In the genomic region with DNA sequence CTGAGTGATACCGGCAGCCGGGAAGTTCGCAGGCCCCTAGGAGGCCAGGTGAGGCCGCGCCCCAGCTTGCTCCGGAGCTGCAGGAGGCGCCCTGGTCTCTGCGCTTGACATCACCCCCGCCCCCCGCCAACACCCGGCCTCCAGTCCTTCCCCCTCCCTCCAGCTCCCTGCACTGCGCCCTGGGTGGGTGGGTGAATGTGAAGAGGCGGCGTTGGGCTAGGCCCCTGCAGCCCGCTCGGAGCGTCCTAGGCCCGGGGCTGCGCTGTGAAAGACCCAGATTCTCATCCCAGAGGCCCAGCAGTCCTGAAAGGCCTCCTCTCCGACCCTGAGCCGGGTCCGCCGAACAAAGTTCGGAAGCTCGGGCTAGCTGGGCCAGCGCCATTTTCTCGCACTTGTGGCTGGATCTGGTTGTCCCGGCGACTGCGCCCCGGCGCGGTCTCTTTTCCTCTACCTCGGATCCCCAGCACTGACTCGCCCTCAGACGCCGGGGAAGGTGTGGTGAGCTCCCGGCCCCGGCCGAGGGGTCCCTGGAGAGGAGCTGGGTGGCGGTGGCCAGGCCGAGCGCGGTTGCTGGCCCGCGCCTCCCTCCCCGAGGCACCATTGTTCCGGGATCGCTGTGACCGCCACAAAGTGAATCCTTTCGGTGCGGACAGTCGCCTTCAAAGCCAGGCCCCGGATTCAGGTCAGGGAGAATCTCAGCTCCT, we compare ENCODE assay signal across 11 cellular contexts. TPM values are rescaled to one million over a fixed set of nuclear protein-coding genes. Genes with fewer than 3 reads are reported as not detected.
A peak's percentile ranks its signal among the peaks of the same experiment; 100 is the strongest.
DNase-seq lines count a peak whose midpoint lies in the region; ATAC-seq and TF ChIP-seq lines count a peak whose summit lies in the region.
"Had no signal": no experiment of that assay in that cellular context is flagged by ENCODE, and none has a peak within 500 bp of the region (broad histone marks: within the 10 kb centered on the region; RNA-seq: fewer than 3 reads in every experiment).

No MANE protein-coding gene starts in this region.

- H3K9ac ChIP-seq in neural progenitor cell = no peak overlapping the region

- H3K27ac Mint-ChIP-seq in neural progenitor cell = peak overlapping the region; percentile 100
- no peak overlapping the region for H3K27ac Mint-ChIP-seq in activated T-cell treated with anti-CD3 and anti-CD28 coated beads, Interleukin-2, amount 50 U/mL, for 24 hours
- no peak overlapping the region for H3K27ac Mint-ChIP-seq in activated naive CD8-positive, alpha-beta T cell treated with anti-CD3 and anti-CD28 coated beads, Interleukin-2, amount 50 U/mL, for 24 hours

- DNase-seq in A673 (ENCODE audit: low spot score) (no peak), MG63 (peak; percentile 93), esophagus squamous epithelium (lab: John Stamatoyannopoulos, UW) (no peak), neural progenitor cell (ENCODE audit: low spot score) (peak; percentile 79), GM19238 (ENCODE audit: insufficient read length, low spot score) (no peak), amniotic stem cell (lab: John Stamatoyannopoulos, UW) (no peak)
- no peak for DNase-seq in activated T-cell treated with anti-CD3 and anti-CD28 coated beads, Interleukin-2, amount 50 U/mL, for 24 hours
- no peak for DNase-seq in activated naive CD8-positive, alpha-beta T cell treated with anti-CD3 and anti-CD28 coated beads, Interleukin-2, amount 50 U/mL, for 24 hours
- DNase-seq: stimulated activated CD4-positive, alpha-beta T cell treated with anti-CD3 and anti-CD28 coated beads, Interleukin-1b, Interleukin-23, amount 100 ng/mL, for 48 hours had no signal

- H3K79me2 ChIP-seq in neural progenitor cell (ENCODE audit: low read depth) = no peaks in the 10 kb centered on the region

- H3K4me3 ChIP-seq in A673 (ENCODE audit: low read depth, low read length, poor library complexity, severe bottlenecking) (peak overlapping the region; percentile 40), MG63 (peak overlapping the region; percentile 83), esophagus squamous epithelium (peak overlapping the region in 3 of 4 donors; percentile 14 to 57 (median 41)), neural progenitor cell (peak overlapping the region; percentile 60)

- H3F3A ChIP-seq in neural progenitor cell (ENCODE audit: low read depth) = peaks cover 73% of the 10 kb centered on the region

- H3K36me3 ChIP-seq in A673 (ENCODE audit: insufficient read depth, low read length, poor library complexity, severe bottlenecking) (no peaks in the 10 kb centered on the region), MG63 (peaks cover 27% of the 10 kb centered on the region), esophagus squamous epithelium (no peaks in the 10 kb centered on the region), neural progenitor cell (no peaks in the 10 kb centered on the region)

- H3K4me1 ChIP-seq in A673 (ENCODE audit: insufficient read depth, low read length, poor library complexity, severe bottlenecking) (peaks cover 3% of the 10 kb centered on the region), esophagus squamous epithelium (peaks cover 17 to 66% (median 18%) of the 10 kb centered on the region in 3 donors), neural progenitor cell (peaks cover 70% of the 10 kb centered on the region)

- CTCF ChIA-PET in A673 (lab: Charles Lee) = interaction anchor here (0.8 kb wide), 1 partner anchor 223 kb away, joined by 3 read pairs; no protein-coding TSS in a partner anchor

- no peak overlapping the region for H3K27ac ChIP-seq in A673 (ENCODE audit: low read depth, low read length, poor library complexity, severe bottlenecking)
- H3K27ac ChIP-seq in esophagus squamous epithelium = no peak overlapping the region
- H3K27ac ChIP-seq in neural progenitor cell = no peak overlapping the region
- H3K27ac ChIP-seq: epithelial cell of prostate had no signal

- H3K9me3 ChIP-seq in A673 (ENCODE audit: low read depth, low read length, poor library complexity, severe bottlenecking) (no peaks in the 10 kb centered on the region), MG63 (no peaks in the 10 kb centered on the region), esophagus squamous epithelium (peaks cover 0 to 19% (median 8%) of the 10 kb centered on the region in 3 donors), neural progenitor cell (ENCODE audit: low read depth) (no peaks in the 10 kb centered on the region)

- peaks cover 39% of the 10 kb centered on the region for H3K36me3 Mint-ChIP-seq in neural progenitor cell
- H3K36me3 Mint-ChIP-seq in activated T-cell treated with anti-CD3 and anti-CD28 coated beads, Interleukin-2, amount 50 U/mL, for 24 hours (ENCODE audit: low read depth) = no peaks in the 10 kb centered on the region
- H3K36me3 Mint-ChIP-seq in activated naive CD8-positive, alpha-beta T cell treated with anti-CD3 and anti-CD28 coated beads, Interleukin-2, amount 50 U/mL, for 24 hours (ENCODE audit: low read depth) = peaks cover 12% of the 10 kb centered on the region

- no peak for ATAC-seq in activated naive CD8-positive, alpha-beta T cell treated with anti-CD3 and anti-CD28 coated beads, Interleukin-2, amount 50 U/mL, for 24 hours

- intact Hi-C loops in A673 (cut with micrococcal nuclease; ENCODE audit: unreplicated experiment) (no loop called here), esophagus squamous epithelium (cut with DNase I) (no loop called here)

- peak overlapping the region; percentile 91 for H3K4me3 Mint-ChIP-seq in neural progenitor cell
- no peak overlapping the region for H3K4me3 Mint-ChIP-seq in activated T-cell treated with anti-CD3 and anti-CD28 coated beads, Interleukin-2, amount 50 U/mL, for 24 hours
- H3K4me3 Mint-ChIP-seq in activated naive CD8-positive, alpha-beta T cell treated with anti-CD3 and anti-CD28 coated beads, Interleukin-2, amount 50 U/mL, for 24 hours = no peak overlapping the region

- POLR2A ChIA-PET in A673 (lab: Charles Lee; ENCODE audit: low non-redundant PET) = no interaction called here

- H3K27me3 ChIP-seq in A673 (replicated peaks; ENCODE audit: insufficient read depth, low read depth, low read length, poor library complexity) = peaks cover 95% of the 10 kb centered on the region
- H3K27me3 ChIP-seq in MG63 = no peaks in the 10 kb centered on the region
- H3K27me3 ChIP-seq in esophagus squamous epithelium = peaks cover 15 to 100% (median 76%) of the 10 kb centered on the region in 4 donors
- peaks cover 100% of the 10 kb centered on the region for H3K27me3 ChIP-seq in neural progenitor cell

- peaks cover 72% of the 10 kb centered on the region for H4K20me1 ChIP-seq in neural progenitor cell (ENCODE audit: low read depth)

- H3K27me3 Mint-ChIP-seq in neural progenitor cell (ENCODE audit: insufficient read depth, low read depth) = peaks cover 37% of the 10 kb centered on the region
- peaks cover 96% of the 10 kb centered on the region for H3K27me3 Mint-ChIP-seq in activated T-cell treated with anti-CD3 and anti-CD28 coated beads, Interleukin-2, amount 50 U/mL, for 24 hours
- peaks cover 83% of the 10 kb centered on the region for H3K27me3 Mint-ChIP-seq in activated naive CD8-positive, alpha-beta T cell treated with anti-CD3 and anti-CD28 coated beads, Interleukin-2, amount 50 U/mL, for 24 hours

- TF ChIP-seq POLR2A in esophagus squamous epithelium (IDR thresholded peaks at IDR 0.05) = no peak

- peak overlapping the region; percentile 95 for H2AFZ ChIP-seq in neural progenitor cell (replicated peaks)

- peaks cover 76% of the 10 kb centered on the region for H3K4me1 Mint-ChIP-seq in neural progenitor cell
- H3K4me1 Mint-ChIP-seq in activated T-cell treated with anti-CD3 and anti-CD28 coated beads, Interleukin-2, amount 50 U/mL, for 24 hours (ENCODE audit: low read depth) = no peaks in the 10 kb centered on the region
- peaks cover 2% of the 10 kb centered on the region for H3K4me1 Mint-ChIP-seq in activated naive CD8-positive, alpha-beta T cell treated with anti-CD3 and anti-CD28 coated beads, Interleukin-2, amount 50 U/mL, for 24 hours

- H3K4me2 ChIP-seq in neural progenitor cell = peak overlapping the region; percentile 94

- H3K9me3 Mint-ChIP-seq in neural progenitor cell = peaks cover 9% of the 10 kb centered on the region
- peaks cover 5% of the 10 kb centered on the region for H3K9me3 Mint-ChIP-seq in activated T-cell treated with anti-CD3 and anti-CD28 coated beads, Interleukin-2, amount 50 U/mL, for 24 hours
- H3K9me3 Mint-ChIP-seq in activated naive CD8-positive, alpha-beta T cell treated with anti-CD3 and anti-CD28 coated beads, Interleukin-2, amount 50 U/mL, for 24 hours = peaks cover 9% of the 10 kb centered on the region

- BruUV-seq in A673 (replicated peaks; lab: Mats Ljungman, UMichigan) = no TSS peak

- TF ChIP-seq CTCF in A673 (conservative IDR thresholded peaks at IDR 0.05; ENCODE audit: low read depth, low read length) (no peak), esophagus squamous epithelium (IDR thresholded peaks at IDR 0.05) (no peak), neural progenitor cell (IDR thresholded peaks at IDR 0.05) (no peak)

- 0 to 21% methylated on average over 2 to 20 of the region's 54 CpGs for WGBS in esophagus squamous epithelium, 2 donors

RNA-seq across cellular contexts. Expression of a gene that starts 12.9 kb away (rescaled TPM):
- total RNA-seq in A673 (2021) (0.39 and 0.47 TPM in 2 replicates), esophagus squamous epithelium (not detected), neural progenitor cell (ENCODE audit: low replicate concordance) (0.25 and 0.64 TPM in 2 replicates)
- total RNA-seq in MG63 (2014; rRNA removed; shearing (Covaris generic); ENCODE audit: low replicate concordance) = 1.5 and 2.2 TPM in 2 replicates
- total RNA-seq: MCF 10A had no signal

RNA-seq across cellular contexts. Expression of a gene that starts 15.8 kb away (rescaled TPM):
- total RNA-seq in A673 (2021) (1.4 and 4.2 TPM in 2 replicates), esophagus squamous epithelium (not detected), neural progenitor cell (ENCODE audit: low replicate concordance) (0.56 and 0.84 TPM in 2 replicates)
- 24.3 and 31.9 TPM in 2 replicates for total RNA-seq in MG63 (2014; rRNA removed; shearing (Covaris generic); ENCODE audit: low replicate concordance)
- total RNA-seq: MCF 10A had no signal

Comparison
In these comparisons a context has a peak if more than half of its experiments do, and no peak if none do; other contexts are left out.
1. DNase-seq: peak in MG63 (single experiment) and neural progenitor cell (single experiment); none in A673 (single experiment), esophagus squamous epithelium (single experiment), GM19238 (single experiment), activated T-cell treated with anti-CD3 and anti-CD28 coated beads, Interleukin-2, amount 50 U/mL, for 24 hours (single experiment), amniotic stem cell (single experiment) and activated naive CD8-positive, alpha-beta T cell treated with anti-CD3 and anti-CD28 coated beads, Interleukin-2, amount 50 U/mL, for 24 hours (single experiment).
2. Peak in every context shown above with its lines, with median percentiles within 50 percentile points of each other: H3K4me3 ChIP-seq.